ENCODE assay signal across 1 cellular context in genomic region chr1:108801101-108801500, GRCh38.
TF ChIP-seq lines count a peak whose summit lies in the region.

No MANE protein-coding gene starts in this region.

TF ChIP-seq in HepG2, 621 proteins besides CTCF, POLR2A, EP300 and RAD21:
- peak; percentile 45; the same call in 1 of the 2 replicates for TF ChIP-seq ZNF652 (CRISPR knock-in tag; IDR thresholded peaks at IDR 0.05; ENCODE audit: borderline replicate concordance, low read depth)
- no peak for TF ChIP-seq NFIC (IDR thresholded peaks at IDR 0.05; ENCODE audit: low read length)
